ENCODE assay signal across 18 cellular contexts in the genomic region with DNA sequence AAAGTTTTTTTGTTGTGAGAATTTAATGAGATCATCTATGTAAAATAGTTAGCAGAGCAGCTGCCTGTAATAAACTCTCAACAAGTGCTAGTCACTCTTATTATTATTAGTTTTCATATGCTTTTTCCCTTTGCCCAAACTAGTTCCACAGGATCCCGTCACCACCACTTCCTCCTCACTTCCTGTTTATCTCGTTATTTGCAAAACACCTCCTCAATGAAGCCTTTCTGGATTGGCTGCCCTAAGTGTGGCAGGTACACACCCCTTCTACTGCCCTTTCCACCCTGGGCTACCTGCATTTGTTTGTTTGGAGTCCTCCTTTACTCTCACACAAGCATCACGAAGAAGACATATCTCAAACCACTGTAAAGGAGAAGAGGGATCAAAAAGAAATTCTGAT. TPM values are rescaled to one million over a fixed set of nuclear protein-coding genes. Genes with fewer than 3 reads are reported as not detected.
A peak's percentile ranks its signal among the peaks of the same experiment; 100 is the strongest.
DNase-seq lines count a peak whose midpoint lies in the region; ATAC-seq and TF ChIP-seq lines count a peak whose summit lies in the region.
"Had no signal": no experiment of that assay in that cellular context is flagged by ENCODE, and none has a peak within 500 bp of the region (broad histone marks: within the 10 kb centered on the region; RNA-seq: fewer than 3 reads in every experiment).

No MANE protein-coding gene starts in this region.

- H3K9me3 ChIP-seq in PC-3 (ENCODE audit: low read length) = no peaks in the 10 kb centered on the region
- H3K9me3 ChIP-seq in endodermal cell (ENCODE audit: control insufficient read depth, low read length) = no peaks in the 10 kb centered on the region
- H3K9me3 ChIP-seq in suprapubic skin = no peaks in the 10 kb centered on the region
- H3K9me3 ChIP-seq: MG63 had no signal

- no peak overlapping the region for H3K9ac ChIP-seq in PC-3 (ENCODE audit: low read length)
- H3K9ac ChIP-seq in endodermal cell (ENCODE audit: extremely low read depth, low read length, poor library complexity, severe bottlenecking) = no peak overlapping the region

- TF ChIP-seq CTCF in PC-3 (conservative IDR thresholded peaks at IDR 0.05; ENCODE audit: low read depth, low read length) = no peak
- no peak for TF ChIP-seq CTCF in endodermal cell (conservative IDR thresholded peaks at IDR 0.05)
- TF ChIP-seq CTCF in suprapubic skin (IDR thresholded peaks at IDR 0.05) = no peak

- no peak overlapping the region for H3K4me3 Mint-ChIP-seq in endodermal cell
- H3K4me3 Mint-ChIP-seq: activated CD4-positive, alpha-beta T cell treated with anti-CD3 and anti-CD28 coated beads, Interleukin-2, amount 10 ng/mL, durations not matched to agents 24 days and 14 days had no signal

- ATAC-seq in PC-3 (no peak), GM18511 (IDR thresholded peaks at IDR 0.05; ENCODE audit: unreplicated experiment) (no peak), HG02759 (IDR thresholded peaks at IDR 0.05; ENCODE audit: unreplicated experiment) (no peak)
- ATAC-seq: left ventricle myocardium superior, right cardiac atrium had no signal

- no peaks in the 10 kb centered on the region for H3F3A ChIP-seq in PC-3 (ENCODE audit: low read length, unreplicated experiment)

- POLR2A ChIA-PET in PC-3 (lab: Charles Lee; ENCODE audit: unreplicated experiment) = no interaction called here

- H3K4me1 Mint-ChIP-seq in endodermal cell = peaks cover 21% of the 10 kb centered on the region

- intact Hi-C loops in PC-3 (cut with micrococcal nuclease) = no loop called here

- no peaks in the 10 kb centered on the region for H4K20me1 ChIP-seq in PC-3 (ENCODE audit: low read length)

- H3K36me3 ChIP-seq in PC-3 (ENCODE audit: low read depth, low read length) = no peaks in the 10 kb centered on the region
- no peaks in the 10 kb centered on the region for H3K36me3 ChIP-seq in endodermal cell (ENCODE audit: control insufficient read depth, insufficient read depth, low read length)
- H3K36me3 ChIP-seq in suprapubic skin = no peaks in the 10 kb centered on the region
- H3K36me3 ChIP-seq: MG63 had no signal

- no peaks in the 10 kb centered on the region for H3K79me2 ChIP-seq in PC-3 (ENCODE audit: low read length)

- H3K36me3 Mint-ChIP-seq in endodermal cell (ENCODE audit: low read depth) = no peaks in the 10 kb centered on the region

- H3K4me2 ChIP-seq in PC-3 (ENCODE audit: low read length) = no peak overlapping the region

- peaks cover 4% of the 10 kb centered on the region; the same call in 1 of the 2 replicates for H3K4me1 ChIP-seq in PC-3 (ENCODE audit: insufficient read depth, low read length)
- no peaks in the 10 kb centered on the region for H3K4me1 ChIP-seq in endodermal cell (ENCODE audit: control insufficient read depth, insufficient read depth, low read length)
- peaks cover 41% of the 10 kb centered on the region for H3K4me1 ChIP-seq in suprapubic skin

- H3K4me3 ChIP-seq in PC-3 (ENCODE audit: low read length) (no peak overlapping the region), endodermal cell (ENCODE audit: low read length) (no peak overlapping the region), suprapubic skin (no peak overlapping the region)
- H3K4me3 ChIP-seq: MG63 had no signal

- no peaks in the 10 kb centered on the region for H3K9me3 Mint-ChIP-seq in endodermal cell
- H3K9me3 Mint-ChIP-seq: activated CD4-positive, alpha-beta T cell treated with anti-CD3 and anti-CD28 coated beads, Interleukin-2, amount 10 ng/mL, durations not matched to agents 24 days and 14 days had no signal

- CTCF ChIA-PET in PC-3 (lab: Charles Lee) = no interaction called here

- H2AFZ ChIP-seq in PC-3 (ENCODE audit: low read length) = 0 out of 2 replicates have a peak overlapping the region, but pooled peaks have one; percentile 9

- H3K27me3 Mint-ChIP-seq in endodermal cell (ENCODE audit: insufficient read depth) = peaks cover 2% of the 10 kb centered on the region

- peak overlapping the region; percentile 28 for H3K27ac Mint-ChIP-seq in endodermal cell
- H3K27ac Mint-ChIP-seq: activated CD4-positive, alpha-beta T cell treated with anti-CD3 and anti-CD28 coated beads, Interleukin-2, amount 10 ng/mL, durations not matched to agents 24 days and 14 days had no signal

- TF ChIP-seq EP300 in suprapubic skin (IDR thresholded peaks at IDR 0.05) = no peak

- no TSS peak for BruUV-seq in PC-3 (replicated peaks; lab: Mats Ljungman, UMichigan)

- DNase-seq in NCI-H748 (lab: John Stamatoyannopoulos, UW; ENCODE audit: unreplicated experiment) = peak; percentile 12
- DNase-seq in NCI-H748 treated with DMSO at 0.1 percent for 48 hours (lab: John Stamatoyannopoulos, UW) = no peak
- DNase-seq in PC-3 = peak; percentile 4
- DNase-seq in endodermal cell = peak; percentile 59
- no peak for DNase-seq in suprapubic skin (ENCODE audit: low spot score in 2 of 2)
- DNase-seq in NCI-H1694 treated with DMSO at 0.1 percent for 48 hours (lab: John Stamatoyannopoulos, UW) = no peak
- DNase-seq: activated CD4-positive, alpha-beta T cell treated with anti-CD3 and anti-CD28 coated beads, Interleukin-2, amount 10 ng/mL, durations not matched to agents 24 days and 14 days; activated gamma-delta T cell; central memory CD4-positive, alpha-beta T cell; GDM1; left ventricle myocardium superior; MG63; NCI-H187; NCI-H446 treated with DMSO at 0.1 percent for 48 hours; right cardiac atrium; stimulated activated CD4-positive, alpha-beta T cell treated with anti-CD3 and anti-CD28 coated beads, Interleukin-15, amount 100 ng/mL, for 24 hours had no signal

- H3K9me2 ChIP-seq in PC-3 (replicated peaks; ENCODE audit: low read length) = no peaks in the 10 kb centered on the region

- WGBS in endodermal cell (ENCODE audit: insufficient coverage in 1 of 2, insufficient read length in 1 of 2), 2 experiments = 92 to 95% methylated on average over 2 to 3 of the region's 3 CpGs
- 58% methylated on average over 3 of the region's 3 CpGs for WGBS in suprapubic skin

- H3K27ac ChIP-seq in PC-3 (ENCODE audit: low read length) = no peak overlapping the region
- no peak overlapping the region for H3K27ac ChIP-seq in endodermal cell (ENCODE audit: low read depth, low read length)
- peak overlapping the region; percentile 18 for H3K27ac ChIP-seq in suprapubic skin

- H3K27me3 ChIP-seq in PC-3 (ENCODE audit: low read length) (no peaks in the 10 kb centered on the region), endodermal cell (ENCODE audit: control insufficient read depth, insufficient read depth, low read length, poor library complexity, severe bottlenecking) (no peaks in the 10 kb centered on the region), suprapubic skin (no peaks in the 10 kb centered on the region)
- H3K27me3 ChIP-seq: MG63 had no signal

- TF ChIP-seq POLR2A in suprapubic skin (IDR thresholded peaks at IDR 0.05) = no peak

RNA-seq across cellular contexts. Expression of a gene that starts 54.4 kb away (rescaled TPM):
- total RNA-seq in PC-3 (2014; rRNA removed) = 12.4 and 14.6 TPM in 2 replicates
- total RNA-seq in endodermal cell = 10 to 100 TPM; 20.7 to 28.2 TPM
- 38.0 TPM for polyA plus RNA-seq in endodermal cell (2013, experiment 1 of 2)
- 38.5 TPM for polyA plus RNA-seq in endodermal cell (2013, experiment 2 of 2)
- 100 to 1,000 TPM; 169 to 240 (median 223) TPM for total RNA-seq in suprapubic skin

Comparison
In these comparisons a context has a peak if more than half of its experiments do, and no peak if none do; other contexts are left out.
1. DNase-seq: peak in NCI-H748 (single experiment), PC-3 (single experiment) and endodermal cell (single experiment); none in NCI-H748 treated with DMSO at 0.1 percent for 48 hours (single experiment), suprapubic skin (0 of 2) and NCI-H1694 treated with DMSO at 0.1 percent for 48 hours (single experiment).
2. RNA of a gene that starts 54.4 kb away (total RNA-seq): 169 to 240 TPM in suprapubic skin; 20.7 to 28.2 TPM in endodermal cell and 12.4 to 14.6 TPM in PC-3; every median in the first group is over 4 times any median in the second.